In genomic region chr14:105528197-105528858, GRCh38 we compare ENCODE assay signal across 8 cellular contexts. TPM values are rescaled to one million over a fixed set of nuclear protein-coding genes. Genes with fewer than 3 reads are reported as not detected.
DNase-seq lines count a peak whose midpoint lies in the region; ATAC-seq and TF ChIP-seq lines count a peak whose summit lies in the region.

No MANE protein-coding gene starts in this region.

- H3K9me3 ChIP-seq in AG04450 (ENCODE audit: control insufficient read depth, insufficient read depth, low read length) (peaks cover 3% of the 10 kb centered on the region; the same call in 1 of the 2 replicates), right lobe of liver (no peaks in the 10 kb centered on the region)

- H3K27me3 ChIP-seq in AG04450 (ENCODE audit: control insufficient read depth, insufficient read depth, low read length), result peaks cover 5% of the 10 kb centered on the region
- H3K27me3 ChIP-seq in right lobe of liver, result no peaks in the 10 kb centered on the region

- WGBS in right lobe of liver (ENCODE audit: insufficient coverage, low coverage, low lambda C conversion rate, missing lambda C conversion rate), result no CpG with 5 or more reads among the region's 85 CpGs

- H3K4me3 ChIP-seq in AG04450 (ENCODE audit: low read depth, low read length) (peak overlapping the region; percentile 59), right lobe of liver (peak overlapping the region; percentile 43 to 69 (median 67))

- no peak overlapping the region for H3K27ac ChIP-seq in AG04450 (ENCODE audit: low read depth, low read length)
- H3K27ac ChIP-seq in right lobe of liver, result peak overlapping the region in 1 of 3 donors; percentile 31

- TF ChIP-seq POLR2A in right lobe of liver (IDR thresholded peaks at IDR 0.05), result peak; percentile 43

- H3K27ac Mint-ChIP-seq in dendritic cell treated with granulocyte-macrophage colony-stimulating factor and Interleukin-4, amounts not matched to agents 40 ng/mL and 50 ng/mL, for 4 days, result peak overlapping the region; percentile 73

- no peaks in the 10 kb centered on the region for H3K36me3 Mint-ChIP-seq in dendritic cell treated with granulocyte-macrophage colony-stimulating factor and Interleukin-4, amounts not matched to agents 40 ng/mL and 50 ng/mL, for 4 days (ENCODE audit: low read depth)

- peaks cover 75% of the 10 kb centered on the region for H3K27me3 Mint-ChIP-seq in dendritic cell treated with granulocyte-macrophage colony-stimulating factor and Interleukin-4, amounts not matched to agents 40 ng/mL and 50 ng/mL, for 4 days

- CTCF ChIA-PET in AG04450 (lab: Charles Lee), result interaction anchor here (0.5 to 2.1 kb wide), 25 partner anchors 9 to 1154 kb away, joined by 3 to 13 read pairs (median 4); no protein-coding TSS in a partner anchor

- H3K4me3 Mint-ChIP-seq in dendritic cell treated with granulocyte-macrophage colony-stimulating factor and Interleukin-4, amounts not matched to agents 40 ng/mL and 50 ng/mL, for 4 days, result peak overlapping the region; percentile 80

- intact Hi-C loops in dendritic cell treated with granulocyte-macrophage colony-stimulating factor and Interleukin-4, amounts not matched to agents 40 ng/mL and 50 ng/mL, for 4 days (cut with micrococcal nuclease), result loop anchor here (2.0 to 5.0 kb wide), 4 partner anchors 36 to 436 kb away; partner anchors contain the start of gene TEDC1
- intact Hi-C loops in right lobe of liver (cut with DNase I), result loop anchor here in 1 of 2 donors (10.0 kb wide), 1 partner anchor 154 kb away; no protein-coding TSS in a partner anchor

- H3K4me1 ChIP-seq in right lobe of liver, result peaks cover 0 to 17% (median 0%) of the 10 kb centered on the region in 4 donors

- DNase-seq in AG04450 (ENCODE audit: low read depth, low spot score) (peak; percentile 8), NCI-H226 (peak; percentile 47), right lobe of liver (peak; percentile 78 to 82 (median 79))
- DNase-seq in activated CD4-positive, alpha-beta T cell treated with anti-CD3 and anti-CD28 coated beads, Interleukin-2, amount 50 U/mL, for 1 hour, result peak; percentile 78
- peak; percentile 68 for DNase-seq in stimulated activated CD4-positive, alpha-beta T cell treated with anti-CD3 and anti-CD28 coated beads, Interleukin-2, amount 100 ng/mL, for 4 hours (ENCODE audit: low read depth)

- ATAC-seq in GM21423 (IDR thresholded peaks at IDR 0.05; ENCODE audit: unreplicated experiment), result peak; percentile 56
- peak; percentile 80 to 91 (median 84) for ATAC-seq in right lobe of liver
- ATAC-seq in GM19328 (IDR thresholded peaks at IDR 0.05; ENCODE audit: unreplicated experiment), result no peak

- peaks cover 28% of the 10 kb centered on the region for H3K4me1 Mint-ChIP-seq in dendritic cell treated with granulocyte-macrophage colony-stimulating factor and Interleukin-4, amounts not matched to agents 40 ng/mL and 50 ng/mL, for 4 days (ENCODE audit: low read depth)

- no peaks in the 10 kb centered on the region for H3K36me3 ChIP-seq in right lobe of liver

- no peaks in the 10 kb centered on the region for H3K9me3 Mint-ChIP-seq in dendritic cell treated with granulocyte-macrophage colony-stimulating factor and Interleukin-4, amounts not matched to agents 40 ng/mL and 50 ng/mL, for 4 days

- POLR2A ChIA-PET in AG04450 (lab: Yijun Ruan, JAX), result interaction anchor here (0.6 kb wide), 1 partner anchor 48 kb away, joined by 4 read pairs; no protein-coding TSS in a partner anchor

- TF ChIP-seq CTCF in AG04450 (IDR thresholded peaks at IDR 0.05; ENCODE audit: low read depth, low read length) (peak; percentile 70), right lobe of liver (IDR thresholded peaks at IDR 0.05) (peak; percentile 85 to 94 (median 88))

RNA-seq across cellular contexts. Expression of gene TMEM121, which starts 1.9 kb away (rescaled TPM):
- polyA plus RNA-seq in AG04450 (2011; rRNA removed), result 1.5 and 2.0 TPM in 2 replicates
- polyA minus RNA-seq in AG04450 (2011; rRNA and poly(A)+ RNA removed), result 0.83 TPM in 2 replicates
- total RNA-seq in right lobe of liver, result 1 to 10 TPM in 5 of 6 experiments, under 1 TPM in 1; 0.74 to 3.2 (median 2.2) TPM

RNA-seq across cellular contexts. Expression of gene TEDC1, which starts 37.3 kb away (rescaled TPM):
- polyA plus RNA-seq in AG04450 (2011; rRNA removed), result 1.7 and 1.9 TPM in 2 replicates
- polyA minus RNA-seq in AG04450 (2011; rRNA and poly(A)+ RNA removed), result 0.22 and 0.64 TPM in 2 replicates
- total RNA-seq in right lobe of liver, result 1 to 10 TPM; 2.2 to 8.1 (median 3.9) TPM

RNA-seq across cellular contexts. Expression of gene CRIP1, which starts 41.6 kb away (rescaled TPM):
- polyA plus RNA-seq in AG04450 (2011; rRNA removed), result 0.74 and 0.86 TPM in 2 replicates
- not detected in 2 replicates for polyA minus RNA-seq in AG04450 (2011; rRNA and poly(A)+ RNA removed)
- total RNA-seq in right lobe of liver, result 1 to 10 TPM in 5 of 6 experiments, under 1 TPM in 1; 0.79 to 5.4 (median 2.7) TPM

RNA-seq across cellular contexts. Expression of gene CRIP2, which starts 53.7 kb away (rescaled TPM):
- 28.2 and 43.8 TPM in 2 replicates for polyA plus RNA-seq in AG04450 (2011; rRNA removed)
- 6.6 and 9.3 TPM in 2 replicates for polyA minus RNA-seq in AG04450 (2011; rRNA and poly(A)+ RNA removed)
- 10 to 100 TPM; 11.2 to 50.0 (median 27.5) TPM for total RNA-seq in right lobe of liver

Comparison
In these comparisons a context has a peak if more than half of its experiments do, and no peak if none do; other contexts are left out.
1. DNase-seq: peak in every context shown above with its lines; median percentile 79 in right lobe of liver; 78 in activated CD4-positive, alpha-beta T cell treated with anti-CD3 and anti-CD28 coated beads, Interleukin-2, amount 50 U/mL, for 1 hour; 68 in stimulated activated CD4-positive, alpha-beta T cell treated with anti-CD3 and anti-CD28 coated beads, Interleukin-2, amount 100 ng/mL, for 4 hours; 47 in NCI-H226; 8 in AG04450.